8 cellular contexts compared by ENCODE assay signal in the genomic region with DNA sequence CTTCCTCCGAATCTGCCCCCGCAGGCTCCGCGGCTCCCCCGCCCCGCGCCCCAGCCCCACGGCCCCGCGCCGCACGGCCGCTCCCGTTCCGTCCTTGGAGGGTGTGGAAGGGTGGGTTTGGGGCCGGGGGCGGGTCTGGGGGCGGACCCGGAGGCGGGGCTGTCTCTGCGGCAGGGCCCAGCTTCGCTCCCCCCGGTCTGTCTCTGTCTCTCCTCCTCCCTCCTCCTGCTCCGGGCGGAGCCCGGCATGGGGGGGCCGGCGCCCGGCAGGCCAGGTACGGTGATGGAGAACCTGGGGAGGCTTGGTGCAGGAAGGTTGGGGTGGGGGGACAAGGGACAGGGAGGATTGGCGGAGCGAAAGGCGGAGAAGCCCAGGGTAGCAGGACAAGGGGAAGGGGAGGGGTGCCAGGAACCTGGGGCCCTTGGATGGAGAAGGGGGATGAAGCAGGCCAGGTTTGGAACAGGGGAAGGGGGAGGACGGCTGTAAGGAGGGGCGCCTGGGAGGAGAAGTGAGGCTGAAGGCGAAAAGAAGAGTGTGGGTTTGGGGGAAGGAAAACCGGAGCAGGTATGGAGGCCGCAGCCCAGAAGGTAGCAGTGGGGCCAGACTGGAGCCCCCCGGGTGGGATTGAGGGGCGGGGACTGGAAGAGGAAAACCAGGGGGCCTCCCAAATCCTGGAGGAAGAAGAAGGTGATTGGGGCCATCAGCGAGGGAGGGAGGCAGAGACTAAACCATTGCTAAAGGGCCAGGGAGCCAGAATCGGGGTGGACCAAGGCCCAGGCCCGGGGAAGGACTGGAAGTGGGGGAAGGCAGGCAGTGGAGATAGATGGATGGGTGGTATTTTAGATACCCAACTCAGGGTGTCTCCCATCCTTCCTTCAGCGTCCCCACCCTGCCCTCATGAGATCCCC. TPM values are rescaled to one million over a fixed set of nuclear protein-coding genes. Genes with fewer than 3 reads are reported as not detected.
DNase-seq lines count a peak whose midpoint lies in the region; ATAC-seq and TF ChIP-seq lines count a peak whose summit lies in the region.

A gene (plus strand): TSS at position 200 of the 908 bp plus-strand sequence. CDS start 1,385 bp downstream, outside the sequence.

- WGBS in liver = 34% methylated on average over 44 of the region's 44 CpGs

- no peak for TF ChIP-seq POLR2A in NB4 (IDR thresholded peaks at IDR 0.05; ENCODE audit: extremely low read depth, insufficient read length)

- no peak for TF ChIP-seq CTCF in NB4 (IDR thresholded peaks at IDR 0.05; ENCODE audit: low read depth, low read length)
- no peak for TF ChIP-seq CTCF in liver (IDR thresholded peaks at IDR 0.05; ENCODE audit: low read depth, low read length, missing input control)

- no peaks in the 10 kb centered on the region for H3K36me3 ChIP-seq in liver (ENCODE audit: control insufficient read depth in 4 of 4, insufficient read depth in 3 of 4, low read depth in 1 of 4, low read length in 3 of 4)

- DNase-seq in AG08396 (ENCODE audit: low spot score) (peak; percentile 73), NB4 (ENCODE audit: low read depth) (peak; percentile 62), dermis blood vessel endothelial cell (peak; percentile 64), mesenteric fat pad (ENCODE audit: low spot score) (no peak)
- peak; percentile 15 for DNase-seq in stimulated activated CD8-positive, alpha-beta memory T cell treated with anti-CD3 and anti-CD28 coated beads, Interleukin-12 subunit alpha, Interleukin-12 subunit beta, amount 100 ng/mL, for 4 hours (ENCODE audit: low read depth)

- no peak within 1 kb of the TSS for H3K27ac ChIP-seq in liver (ENCODE audit: low read depth in 1 of 2, low read length in 2 of 2)

- H3K27me3 ChIP-seq in liver (ENCODE audit: control insufficient read depth in 4 of 4, insufficient read depth in 4 of 4, low read length in 3 of 4) = no peaks in the 10 kb centered on the region

- no peak within 1 kb of the TSS for H3K9ac ChIP-seq in liver (ENCODE audit: low read depth in 1 of 2, low read length in 2 of 2)

- no peak for TF ChIP-seq RAD21 in liver (IDR thresholded peaks at IDR 0.05)

- H3K4me3 ChIP-seq in NB4 (ENCODE audit: low read depth, low read length) = peak within 1 kb of the TSS; percentile 42
- peak within 1 kb of the TSS; percentile 37 to 61 (median 54) for H3K4me3 ChIP-seq in liver (ENCODE audit: low read depth in 1 of 3, low read length in 3 of 3)

- peak; percentile 18 for ATAC-seq in GM19395 (IDR thresholded peaks at IDR 0.05; ENCODE audit: unreplicated experiment)
- peak; percentile 21 to 26 for ATAC-seq in activated CD4-positive, CD25-positive, alpha-beta regulatory T cell treated with anti-CD3 and anti-CD28 coated beads, Interleukin-2, amount 50 U/mL, for 24 hours

- no peaks in the 10 kb centered on the region for H3K9me3 ChIP-seq in liver (ENCODE audit: control insufficient read depth in 4 of 4, low read length in 3 of 4)

- peaks cover 1 to 15% (median 7%) of the 10 kb centered on the region in 4 donors for H3K4me1 ChIP-seq in liver (ENCODE audit: control insufficient read depth in 4 of 4, insufficient read depth in 4 of 4, low read length in 3 of 4)

TF ChIP-seq in liver, 16 proteins besides CTCF, POLR2A, EP300 and RAD21:
- TF ChIP-seq HNF4G (IDR thresholded peaks at IDR 0.05) = no peak
- TF ChIP-seq SP1 (IDR thresholded peaks at IDR 0.05) = no peak
- TF ChIP-seq FOXA1 (IDR thresholded peaks at IDR 0.05) = no peak
- TF ChIP-seq YY1 (IDR thresholded peaks at IDR 0.05) = no peak
- TF ChIP-seq GABPA (IDR thresholded peaks at IDR 0.05 in 1 of 2, conservative IDR thresholded peaks at IDR 0.05 in 1 of 2) = no peak

RNA-seq across cellular contexts. Expression of the gene that starts here (rescaled TPM):
- total RNA-seq in dermis blood vessel endothelial cell (4.3 and 5.4 TPM in 2 replicates), liver (under 1 TPM; 0.08 to 0.09 TPM), mesenteric fat pad (1.2 TPM)
- polyA plus RNA-seq in liver = under 1 TPM in 1 of 2 donors, not detected in 1; 0.29 TPM
